ENCODE assay signal across 2 cellular contexts in the genomic region with DNA sequence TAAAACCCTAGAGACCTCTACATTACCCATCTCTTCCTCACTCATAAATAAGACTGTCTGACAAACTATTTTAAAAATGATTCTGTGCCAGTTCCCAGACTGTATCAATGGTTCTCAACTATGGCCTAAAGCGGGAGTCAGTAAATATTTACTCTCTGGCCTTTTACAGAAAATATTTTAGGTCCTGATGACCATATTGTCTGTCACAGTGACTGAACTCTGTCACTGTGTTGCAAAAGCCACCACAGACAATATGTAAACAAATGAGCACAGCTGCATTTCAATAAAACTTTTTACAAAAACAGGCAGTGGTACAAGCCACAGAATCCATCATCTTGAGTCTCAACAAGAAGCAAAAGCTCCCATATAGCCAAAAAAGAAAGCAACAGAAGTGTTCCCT.
A peak's percentile ranks its signal among the peaks of the same experiment; 100 is the strongest.
TF ChIP-seq lines count a peak whose summit lies in the region.

No MANE protein-coding gene starts in this region.

TF ChIP-seq in WTC11, 78 proteins besides CTCF, POLR2A, EP300 and RAD21:
- TF ChIP-seq GABPB1 (CRISPR knock-in tag; IDR thresholded peaks at IDR 0.05): peak; percentile 79
- TF ChIP-seq, protein P1, sequence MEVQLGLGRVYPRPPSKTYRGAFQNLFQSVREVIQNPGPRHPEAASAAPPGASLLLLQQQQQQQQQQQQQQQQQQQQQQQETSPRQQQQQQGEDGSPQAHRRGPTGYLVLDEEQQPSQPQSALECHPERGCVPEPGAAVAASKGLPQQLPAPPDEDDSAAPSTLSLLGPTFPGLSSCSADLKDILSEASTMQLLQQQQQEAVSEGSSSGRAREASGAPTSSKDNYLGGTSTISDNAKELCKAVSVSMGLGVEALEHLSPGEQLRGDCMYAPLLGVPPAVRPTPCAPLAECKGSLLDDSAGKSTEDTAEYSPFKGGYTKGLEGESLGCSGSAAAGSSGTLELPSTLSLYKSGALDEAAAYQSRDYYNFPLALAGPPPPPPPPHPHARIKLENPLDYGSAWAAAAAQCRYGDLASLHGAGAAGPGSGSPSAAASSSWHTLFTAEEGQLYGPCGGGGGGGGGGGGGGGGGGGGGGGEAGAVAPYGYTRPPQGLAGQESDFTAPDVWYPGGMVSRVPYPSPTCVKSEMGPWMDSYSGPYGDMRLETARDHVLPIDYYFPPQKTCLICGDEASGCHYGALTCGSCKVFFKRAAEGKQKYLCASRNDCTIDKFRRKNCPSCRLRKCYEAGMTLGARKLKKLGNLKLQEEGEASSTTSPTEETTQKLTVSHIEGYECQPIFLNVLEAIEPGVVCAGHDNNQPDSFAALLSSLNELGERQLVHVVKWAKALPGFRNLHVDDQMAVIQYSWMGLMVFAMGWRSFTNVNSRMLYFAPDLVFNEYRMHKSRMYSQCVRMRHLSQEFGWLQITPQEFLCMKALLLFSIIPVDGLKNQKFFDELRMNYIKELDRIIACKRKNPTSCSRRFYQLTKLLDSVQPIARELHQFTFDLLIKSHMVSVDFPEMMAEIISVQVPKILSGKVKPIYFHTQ (CRISPR knock-in tag; IDR thresholded peaks at IDR 0.05): no peak

TF ChIP-seq in HepG2, 621 proteins besides CTCF, POLR2A, EP300 and RAD21 (continues in another document):
- no peak for TF ChIP-seq ZMYM2 (CRISPR knock-in tag; IDR thresholded peaks at IDR 0.05)
- peak; percentile 83 for TF ChIP-seq RARA (CRISPR knock-in tag; IDR thresholded peaks at IDR 0.05)
- no peak; the same call in 1 of the 2 replicates for TF ChIP-seq GABPB1 (CRISPR knock-in tag; IDR thresholded peaks at IDR 0.05)
- TF ChIP-seq ZNF563 (CRISPR knock-in tag; IDR thresholded peaks at IDR 0.05): no peak
- no peak for TF ChIP-seq SNAPC2 (CRISPR knock-in tag; IDR thresholded peaks at IDR 0.05)
- TF ChIP-seq, protein P2, sequence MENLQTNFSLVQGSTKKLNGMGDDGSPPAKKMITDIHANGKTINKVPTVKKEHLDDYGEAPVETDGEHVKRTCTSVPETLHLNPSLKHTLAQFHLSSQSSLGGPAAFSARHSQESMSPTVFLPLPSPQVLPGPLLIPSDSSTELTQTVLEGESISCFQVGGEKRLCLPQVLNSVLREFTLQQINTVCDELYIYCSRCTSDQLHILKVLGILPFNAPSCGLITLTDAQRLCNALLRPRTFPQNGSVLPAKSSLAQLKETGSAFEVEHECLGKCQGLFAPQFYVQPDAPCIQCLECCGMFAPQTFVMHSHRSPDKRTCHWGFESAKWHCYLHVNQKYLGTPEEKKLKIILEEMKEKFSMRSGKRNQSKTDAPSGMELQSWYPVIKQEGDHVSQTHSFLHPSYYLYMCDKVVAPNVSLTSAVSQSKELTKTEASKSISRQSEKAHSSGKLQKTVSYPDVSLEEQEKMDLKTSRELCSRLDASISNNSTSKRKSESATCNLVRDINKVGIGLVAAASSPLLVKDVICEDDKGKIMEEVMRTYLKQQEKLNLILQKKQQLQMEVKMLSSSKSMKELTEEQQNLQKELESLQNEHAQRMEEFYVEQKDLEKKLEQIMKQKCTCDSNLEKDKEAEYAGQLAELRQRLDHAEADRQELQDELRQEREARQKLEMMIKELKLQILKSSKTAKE (CRISPR knock-in tag; IDR thresholded peaks at IDR 0.05; ENCODE audit: borderline replicate concordance): peak; percentile 88
- no peak for TF ChIP-seq MIER2 (CRISPR knock-in tag; IDR thresholded peaks at IDR 0.05)
- TF ChIP-seq MEIS1 (CRISPR knock-in tag; IDR thresholded peaks at IDR 0.05; ENCODE audit: borderline replicate concordance): 0 out of 2 replicates have a peak, but pooled peaks have one; percentile 45
- TF ChIP-seq, protein P3, sequence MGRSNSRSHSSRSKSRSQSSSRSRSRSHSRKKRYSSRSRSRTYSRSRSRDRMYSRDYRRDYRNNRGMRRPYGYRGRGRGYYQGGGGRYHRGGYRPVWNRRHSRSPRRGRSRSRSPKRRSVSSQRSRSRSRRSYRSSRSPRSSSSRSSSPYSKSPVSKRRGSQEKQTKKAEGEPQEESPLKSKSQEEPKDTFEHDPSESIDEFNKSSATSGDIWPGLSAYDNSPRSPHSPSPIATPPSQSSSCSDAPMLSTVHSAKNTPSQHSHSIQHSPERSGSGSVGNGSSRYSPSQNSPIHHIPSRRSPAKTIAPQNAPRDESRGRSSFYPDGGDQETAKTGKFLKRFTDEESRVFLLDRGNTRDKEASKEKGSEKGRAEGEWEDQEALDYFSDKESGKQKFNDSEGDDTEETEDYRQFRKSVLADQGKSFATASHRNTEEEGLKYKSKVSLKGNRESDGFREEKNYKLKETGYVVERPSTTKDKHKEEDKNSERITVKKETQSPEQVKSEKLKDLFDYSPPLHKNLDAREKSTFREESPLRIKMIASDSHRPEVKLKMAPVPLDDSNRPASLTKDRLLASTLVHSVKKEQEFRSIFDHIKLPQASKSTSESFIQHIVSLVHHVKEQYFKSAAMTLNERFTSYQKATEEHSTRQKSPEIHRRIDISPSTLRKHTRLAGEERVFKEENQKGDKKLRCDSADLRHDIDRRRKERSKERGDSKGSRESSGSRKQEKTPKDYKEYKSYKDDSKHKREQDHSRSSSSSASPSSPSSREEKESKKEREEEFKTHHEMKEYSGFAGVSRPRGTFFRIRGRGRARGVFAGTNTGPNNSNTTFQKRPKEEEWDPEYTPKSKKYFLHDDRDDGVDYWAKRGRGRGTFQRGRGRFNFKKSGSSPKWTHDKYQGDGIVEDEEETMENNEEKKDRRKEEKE (IDR thresholded peaks at IDR 0.05): no peak
- TF ChIP-seq, protein P4, sequence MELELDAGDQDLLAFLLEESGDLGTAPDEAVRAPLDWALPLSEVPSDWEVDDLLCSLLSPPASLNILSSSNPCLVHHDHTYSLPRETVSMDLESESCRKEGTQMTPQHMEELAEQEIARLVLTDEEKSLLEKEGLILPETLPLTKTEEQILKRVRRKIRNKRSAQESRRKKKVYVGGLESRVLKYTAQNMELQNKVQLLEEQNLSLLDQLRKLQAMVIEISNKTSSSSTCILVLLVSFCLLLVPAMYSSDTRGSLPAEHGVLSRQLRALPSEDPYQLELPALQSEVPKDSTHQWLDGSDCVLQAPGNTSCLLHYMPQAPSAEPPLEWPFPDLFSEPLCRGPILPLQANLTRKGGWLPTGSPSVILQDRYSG (CRISPR knock-in tag; IDR thresholded peaks at IDR 0.05): no peak
- TF ChIP-seq DMAP1 (CRISPR knock-in tag; IDR thresholded peaks at IDR 0.05): peak; percentile 52; the same call in 1 of the 2 replicates
- TF ChIP-seq HMGA1 (CRISPR knock-in tag; conservative IDR thresholded peaks at IDR 0.05): no peak
- no peak for TF ChIP-seq NBN (conservative IDR thresholded peaks at IDR 0.05)
- no peak for TF ChIP-seq ZNF562 (CRISPR knock-in tag; IDR thresholded peaks at IDR 0.05; ENCODE audit: borderline replicate concordance)
- TF ChIP-seq KLF16 (CRISPR knock-in tag; IDR thresholded peaks at IDR 0.05): peak in 1 of 2 experiments; percentile 61; a peak in 2 of 4 replicates
- TF ChIP-seq, protein P5, sequence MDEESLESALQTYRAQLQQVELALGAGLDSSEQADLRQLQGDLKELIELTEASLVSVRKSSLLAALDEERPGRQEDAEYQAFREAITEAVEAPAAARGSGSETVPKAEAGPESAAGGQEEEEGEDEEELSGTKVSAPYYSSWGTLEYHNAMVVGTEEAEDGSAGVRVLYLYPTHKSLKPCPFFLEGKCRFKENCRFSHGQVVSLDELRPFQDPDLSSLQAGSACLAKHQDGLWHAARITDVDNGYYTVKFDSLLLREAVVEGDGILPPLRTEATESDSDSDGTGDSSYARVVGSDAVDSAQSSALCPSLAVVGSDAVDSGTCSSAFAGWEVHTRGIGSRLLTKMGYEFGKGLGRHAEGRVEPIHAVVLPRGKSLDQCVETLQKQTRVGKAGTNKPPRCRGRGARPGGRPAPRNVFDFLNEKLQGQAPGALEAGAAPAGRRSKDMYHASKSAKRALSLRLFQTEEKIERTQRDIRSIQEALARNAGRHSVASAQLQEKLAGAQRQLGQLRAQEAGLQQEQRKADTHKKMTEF (CRISPR knock-in tag; IDR thresholded peaks at IDR 0.05): peak; percentile 69; the same call in 1 of the 2 replicates
- TF ChIP-seq MXI1 (IDR thresholded peaks at IDR 0.05; ENCODE audit: borderline replicate concordance, low read depth, low read length): no peak; the same call in 2 of the 3 replicates
- peak; percentile 49; the same call in 1 of the 2 replicates for TF ChIP-seq NKX3-1 (CRISPR knock-in tag; IDR thresholded peaks at IDR 0.05)
- TF ChIP-seq KAT8 (CRISPR knock-in tag; IDR thresholded peaks at IDR 0.05): peak; percentile 54; the same call in 1 of the 2 replicates
- TF ChIP-seq HOXD1 (CRISPR knock-in tag; IDR thresholded peaks at IDR 0.05): no peak
- TF ChIP-seq ISL2 (CRISPR knock-in tag; IDR thresholded peaks at IDR 0.05): peak; percentile 87
- TF ChIP-seq ZNF556 (CRISPR knock-in tag; IDR thresholded peaks at IDR 0.05; ENCODE audit: borderline replicate concordance): no peak
- TF ChIP-seq, protein P6, sequence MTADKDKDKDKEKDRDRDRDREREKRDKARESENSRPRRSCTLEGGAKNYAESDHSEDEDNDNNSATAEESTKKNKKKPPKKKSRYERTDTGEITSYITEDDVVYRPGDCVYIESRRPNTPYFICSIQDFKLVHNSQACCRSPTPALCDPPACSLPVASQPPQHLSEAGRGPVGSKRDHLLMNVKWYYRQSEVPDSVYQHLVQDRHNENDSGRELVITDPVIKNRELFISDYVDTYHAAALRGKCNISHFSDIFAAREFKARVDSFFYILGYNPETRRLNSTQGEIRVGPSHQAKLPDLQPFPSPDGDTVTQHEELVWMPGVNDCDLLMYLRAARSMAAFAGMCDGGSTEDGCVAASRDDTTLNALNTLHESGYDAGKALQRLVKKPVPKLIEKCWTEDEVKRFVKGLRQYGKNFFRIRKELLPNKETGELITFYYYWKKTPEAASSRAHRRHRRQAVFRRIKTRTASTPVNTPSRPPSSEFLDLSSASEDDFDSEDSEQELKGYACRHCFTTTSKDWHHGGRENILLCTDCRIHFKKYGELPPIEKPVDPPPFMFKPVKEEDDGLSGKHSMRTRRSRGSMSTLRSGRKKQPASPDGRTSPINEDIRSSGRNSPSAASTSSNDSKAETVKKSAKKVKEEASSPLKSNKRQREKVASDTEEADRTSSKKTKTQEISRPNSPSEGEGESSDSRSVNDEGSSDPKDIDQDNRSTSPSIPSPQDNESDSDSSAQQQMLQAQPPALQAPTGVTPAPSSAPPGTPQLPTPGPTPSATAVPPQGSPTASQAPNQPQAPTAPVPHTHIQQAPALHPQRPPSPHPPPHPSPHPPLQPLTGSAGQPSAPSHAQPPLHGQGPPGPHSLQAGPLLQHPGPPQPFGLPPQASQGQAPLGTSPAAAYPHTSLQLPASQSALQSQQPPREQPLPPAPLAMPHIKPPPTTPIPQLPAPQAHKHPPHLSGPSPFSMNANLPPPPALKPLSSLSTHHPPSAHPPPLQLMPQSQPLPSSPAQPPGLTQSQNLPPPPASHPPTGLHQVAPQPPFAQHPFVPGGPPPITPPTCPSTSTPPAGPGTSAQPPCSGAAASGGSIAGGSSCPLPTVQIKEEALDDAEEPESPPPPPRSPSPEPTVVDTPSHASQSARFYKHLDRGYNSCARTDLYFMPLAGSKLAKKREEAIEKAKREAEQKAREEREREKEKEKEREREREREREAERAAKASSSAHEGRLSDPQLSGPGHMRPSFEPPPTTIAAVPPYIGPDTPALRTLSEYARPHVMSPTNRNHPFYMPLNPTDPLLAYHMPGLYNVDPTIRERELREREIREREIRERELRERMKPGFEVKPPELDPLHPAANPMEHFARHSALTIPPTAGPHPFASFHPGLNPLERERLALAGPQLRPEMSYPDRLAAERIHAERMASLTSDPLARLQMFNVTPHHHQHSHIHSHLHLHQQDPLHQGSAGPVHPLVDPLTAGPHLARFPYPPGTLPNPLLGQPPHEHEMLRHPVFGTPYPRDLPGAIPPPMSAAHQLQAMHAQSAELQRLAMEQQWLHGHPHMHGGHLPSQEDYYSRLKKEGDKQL (CRISPR knock-in tag; IDR thresholded peaks at IDR 0.05; ENCODE audit: low read depth): peak; percentile 48; the same call in 1 of the 2 replicates
- TF ChIP-seq, protein P7, sequence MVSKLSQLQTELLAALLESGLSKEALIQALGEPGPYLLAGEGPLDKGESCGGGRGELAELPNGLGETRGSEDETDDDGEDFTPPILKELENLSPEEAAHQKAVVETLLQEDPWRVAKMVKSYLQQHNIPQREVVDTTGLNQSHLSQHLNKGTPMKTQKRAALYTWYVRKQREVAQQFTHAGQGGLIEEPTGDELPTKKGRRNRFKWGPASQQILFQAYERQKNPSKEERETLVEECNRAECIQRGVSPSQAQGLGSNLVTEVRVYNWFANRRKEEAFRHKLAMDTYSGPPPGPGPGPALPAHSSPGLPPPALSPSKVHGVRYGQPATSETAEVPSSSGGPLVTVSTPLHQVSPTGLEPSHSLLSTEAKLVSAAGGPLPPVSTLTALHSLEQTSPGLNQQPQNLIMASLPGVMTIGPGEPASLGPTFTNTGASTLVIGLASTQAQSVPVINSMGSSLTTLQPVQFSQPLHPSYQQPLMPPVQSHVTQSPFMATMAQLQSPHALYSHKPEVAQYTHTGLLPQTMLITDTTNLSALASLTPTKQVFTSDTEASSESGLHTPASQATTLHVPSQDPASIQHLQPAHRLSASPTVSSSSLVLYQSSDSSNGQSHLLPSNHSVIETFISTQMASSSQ (IDR thresholded peaks at IDR 0.05; ENCODE audit: low read depth): no peak
- TF ChIP-seq, protein P7 (CRISPR knock-in tag; IDR thresholded peaks at IDR 0.05; ENCODE audit: borderline replicate concordance): peak; percentile 45; the same call in 1 of the 2 replicates
- TF ChIP-seq ZFP36L2 (CRISPR knock-in tag; IDR thresholded peaks at IDR 0.05): no peak
- no peak for TF ChIP-seq NFRKB (IDR thresholded peaks at IDR 0.05)
- TF ChIP-seq ZNF232 (CRISPR knock-in tag; IDR thresholded peaks at IDR 0.05; ENCODE audit: borderline replicate concordance): no peak
- TF ChIP-seq CHCHD3 (CRISPR knock-in tag; IDR thresholded peaks at IDR 0.05): no peak
- TF ChIP-seq, protein P8, sequence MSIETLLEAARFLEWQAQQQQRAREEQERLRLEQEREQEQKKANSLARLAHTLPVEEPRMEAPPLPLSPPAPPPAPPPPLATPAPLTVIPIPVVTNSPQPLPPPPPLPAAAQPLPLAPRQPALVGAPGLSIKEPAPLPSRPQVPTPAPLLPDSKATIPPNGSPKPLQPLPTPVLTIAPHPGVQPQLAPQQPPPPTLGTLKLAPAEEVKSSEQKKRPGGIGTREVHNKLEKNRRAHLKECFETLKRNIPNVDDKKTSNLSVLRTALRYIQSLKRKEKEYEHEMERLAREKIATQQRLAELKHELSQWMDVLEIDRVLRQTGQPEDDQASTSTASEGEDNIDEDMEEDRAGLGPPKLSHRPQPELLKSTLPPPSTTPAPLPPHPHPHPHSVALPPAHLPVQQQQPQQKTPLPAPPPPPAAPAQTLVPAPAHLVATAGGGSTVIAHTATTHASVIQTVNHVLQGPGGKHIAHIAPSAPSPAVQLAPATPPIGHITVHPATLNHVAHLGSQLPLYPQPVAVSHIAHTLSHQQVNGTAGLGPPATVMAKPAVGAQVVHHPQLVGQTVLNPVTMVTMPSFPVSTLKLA (IDR thresholded peaks at IDR 0.05): no peak
- peak; percentile 91 for TF ChIP-seq FOXK1 (CRISPR knock-in tag; IDR thresholded peaks at IDR 0.05; ENCODE audit: borderline replicate concordance, low read depth)
- peak; percentile 41; the same call in 1 of the 2 replicates for TF ChIP-seq HHEX (CRISPR knock-in tag; IDR thresholded peaks at IDR 0.05)
